Comparison of ENCODE assay signal across 1 cellular context in genomic region chr1:53107570-53108322, GRCh38.
TF ChIP-seq lines count a peak whose summit lies in the region.

No MANE protein-coding gene starts in this region.

TF ChIP-seq in HepG2, 621 proteins besides CTCF, POLR2A, EP300 and RAD21 (continued from another document and continues in another):
- TF ChIP-seq ZXDC (CRISPR knock-in tag; IDR thresholded peaks at IDR 0.05) (no peak), HBP1 (CRISPR knock-in tag; IDR thresholded peaks at IDR 0.05; ENCODE audit: low read depth) (no peak), TBP (CRISPR knock-in tag; IDR thresholded peaks at IDR 0.05) (no peak), ZNF446 (CRISPR knock-in tag; IDR thresholded peaks at IDR 0.05) (no peak), FOXO1 (CRISPR knock-in tag; IDR thresholded peaks at IDR 0.05) (peak; percentile 89), SKIL (CRISPR knock-in tag; IDR thresholded peaks at IDR 0.05; ENCODE audit: borderline replicate concordance) (peak; percentile 94), DMTF1 (CRISPR knock-in tag; IDR thresholded peaks at IDR 0.05) (no peak), ZNF275 (CRISPR knock-in tag; IDR thresholded peaks at IDR 0.05; ENCODE audit: borderline replicate concordance) (no peak), ZNF724P (CRISPR knock-in tag; IDR thresholded peaks at IDR 0.05; ENCODE audit: borderline replicate concordance) (no peak), ESRRA (CRISPR knock-in tag; IDR thresholded peaks at IDR 0.05; ENCODE audit: low read depth) (no peak), ZNF549 (CRISPR knock-in tag; IDR thresholded peaks at IDR 0.05) (no peak), ZNF660 (CRISPR knock-in tag; IDR thresholded peaks at IDR 0.05; ENCODE audit: borderline replicate concordance, low read depth) (no peak), ZNF484 (CRISPR knock-in tag; IDR thresholded peaks at IDR 0.05; ENCODE audit: borderline replicate concordance, low read depth) (no peak), GFI1 (CRISPR knock-in tag; IDR thresholded peaks at IDR 0.05; ENCODE audit: borderline replicate concordance) (peak; percentile 90), ZNF580 (CRISPR knock-in tag; IDR thresholded peaks at IDR 0.05; ENCODE audit: borderline replicate concordance, low read depth) (no peak), ZFP1 (CRISPR knock-in tag; IDR thresholded peaks at IDR 0.05) (peak; percentile 64), ZNF850 (CRISPR knock-in tag; conservative IDR thresholded peaks at IDR 0.05) (no peak), ARID2 (CRISPR knock-in tag; IDR thresholded peaks at IDR 0.05; ENCODE audit: borderline replicate concordance) (peak; percentile 58; the same call in 1 of the 2 replicates), ZNF570 (CRISPR knock-in tag; IDR thresholded peaks at IDR 0.05; ENCODE audit: borderline replicate concordance) (no peak), SALL2 (CRISPR knock-in tag; IDR thresholded peaks at IDR 0.05) (no peak), DBP (CRISPR knock-in tag; IDR thresholded peaks at IDR 0.05; ENCODE audit: not compliant biosample characterization) (no peak), ZNF382 (CRISPR knock-in tag; IDR thresholded peaks at IDR 0.05; ENCODE audit: borderline replicate concordance) (no peak), TCF7 (IDR thresholded peaks at IDR 0.05; ENCODE audit: low read depth) (peak; percentile 69), TIGD3 (CRISPR knock-in tag; IDR thresholded peaks at IDR 0.05; ENCODE audit: borderline replicate concordance) (no peak), DR1 (CRISPR knock-in tag; IDR thresholded peaks at IDR 0.05) (no peak), ZNF367 (CRISPR knock-in tag; IDR thresholded peaks at IDR 0.05; ENCODE audit: borderline replicate concordance) (no peak), ZMAT5 (CRISPR knock-in tag; IDR thresholded peaks at IDR 0.05; ENCODE audit: borderline replicate concordance, low read depth) (no peak), HDAC2 (CRISPR knock-in tag; IDR thresholded peaks at IDR 0.05) (peak; percentile 96), HNRNPK (IDR thresholded peaks at IDR 0.05; ENCODE audit: low read depth, low read length, poor library complexity, severe bottlenecking) (no peak), NCOA5 (CRISPR knock-in tag; IDR thresholded peaks at IDR 0.05) (no peak), PAX8 (CRISPR knock-in tag; IDR thresholded peaks at IDR 0.05; ENCODE audit: borderline replicate concordance) (no peak), KLF12 (CRISPR knock-in tag; IDR thresholded peaks at IDR 0.05; ENCODE audit: borderline replicate concordance) (no peak), ZNF883 (CRISPR knock-in tag; IDR thresholded peaks at IDR 0.05; ENCODE audit: not compliant biosample characterization) (no peak), MIER2 (CRISPR knock-in tag; IDR thresholded peaks at IDR 0.05) (no peak), MLLT10 (CRISPR knock-in tag; IDR thresholded peaks at IDR 0.05) (no peak), SAFB2 (CRISPR knock-in tag; IDR thresholded peaks at IDR 0.05; ENCODE audit: borderline replicate concordance, low read depth) (no peak), ELK4 (CRISPR knock-in tag; IDR thresholded peaks at IDR 0.05; ENCODE audit: borderline replicate concordance) (no peak), MEF2D (CRISPR knock-in tag; IDR thresholded peaks at IDR 0.05) (peak; percentile 90), ZHX1 (CRISPR knock-in tag; IDR thresholded peaks at IDR 0.05; ENCODE audit: low read depth) (no peak), E2F2 (CRISPR knock-in tag; IDR thresholded peaks at IDR 0.05; ENCODE audit: borderline replicate concordance) (no peak), MTF1 (CRISPR knock-in tag; IDR thresholded peaks at IDR 0.05) (no peak), MBNL3 (CRISPR knock-in tag; conservative IDR thresholded peaks at IDR 0.05) (no peak), EHMT2 (IDR thresholded peaks at IDR 0.05; ENCODE audit: borderline replicate concordance, low read depth, low read length) (no peak), ZNF282 (IDR thresholded peaks at IDR 0.05; ENCODE audit: partially characterized antibody) (no peak), STAG1 (CRISPR knock-in tag; IDR thresholded peaks at IDR 0.05) (peak; percentile 13; the same call in 1 of the 2 replicates), ZNF451 (CRISPR knock-in tag; IDR thresholded peaks at IDR 0.05) (no peak), ZZZ3 (CRISPR knock-in tag; IDR thresholded peaks at IDR 0.05; ENCODE audit: borderline replicate concordance) (no peak), ZKSCAN8 (CRISPR knock-in tag; IDR thresholded peaks at IDR 0.05; ENCODE audit: borderline replicate concordance) (peak; percentile 91), ZSCAN25 (CRISPR knock-in tag; IDR thresholded peaks at IDR 0.05) (0 out of 2 replicates have a peak, but pooled peaks have one; percentile 31), ZNF383 (CRISPR knock-in tag; IDR thresholded peaks at IDR 0.05; ENCODE audit: borderline replicate concordance) (no peak)
